17 cellular contexts compared by ENCODE assay signal in the genomic region with DNA sequence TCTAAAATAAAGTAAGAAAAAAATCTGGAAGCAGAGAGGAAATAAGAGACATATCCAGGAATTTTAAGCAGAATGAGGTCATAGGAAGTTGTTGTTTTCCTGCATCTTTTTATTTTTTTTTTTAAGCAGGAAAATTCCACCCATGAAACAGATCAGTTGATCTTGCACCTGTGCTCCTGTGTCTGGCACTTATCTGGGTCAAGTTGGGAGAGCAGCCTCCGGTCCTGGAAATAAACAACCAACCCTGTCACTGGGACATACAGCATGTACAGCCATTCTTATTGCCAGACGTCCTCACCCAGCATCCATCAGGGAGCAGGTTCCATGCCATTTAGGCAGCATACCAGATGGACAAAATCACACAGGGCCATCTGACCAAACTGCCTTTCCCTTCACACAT.
"Had no signal": no experiment of that assay in that cellular context is flagged by ENCODE, and none has a peak within 500 bp of the region (broad histone marks: within the 10 kb centered on the region; RNA-seq: fewer than 3 reads in every experiment).

No MANE protein-coding gene starts in this region.

- ATAC-seq: activated CD4-positive, CD25-positive, alpha-beta regulatory T cell treated with anti-CD3 and anti-CD28 coated beads, Interleukin-2, amount 50 U/mL, for 24 hours; activated CD8-positive, alpha-beta memory T cell treated with anti-CD3 and anti-CD28 coated beads, Interleukin-2, amount 10 ng/mL, durations not matched to agents 7 days and 5 days; foreskin keratinocyte had no signal

- H3K27me3 Mint-ChIP-seq: activated CD8-positive, alpha-beta memory T cell treated with anti-CD3 and anti-CD28 coated beads, Interleukin-2, amount 10 ng/mL, durations not matched to agents 7 days and 5 days; activated naive CD4-positive, alpha-beta T cell treated with anti-CD3 and anti-CD28 coated beads, Interleukin-2, amount 10 ng/mL, durations not matched to agents 7 days and 5 days; naive B cell had no signal

- H3K27me3 ChIP-seq: foreskin keratinocyte, neural progenitor cell, ovary, transverse colon, vagina had no signal

- H3K4me3 Mint-ChIP-seq: activated CD8-positive, alpha-beta memory T cell treated with anti-CD3 and anti-CD28 coated beads, Interleukin-2, amount 10 ng/mL, durations not matched to agents 7 days and 5 days; activated naive CD4-positive, alpha-beta T cell treated with anti-CD3 and anti-CD28 coated beads, Interleukin-2, amount 10 ng/mL, durations not matched to agents 7 days and 5 days; immature natural killer cell; naive B cell; neural progenitor cell had no signal

- H3K36me3 Mint-ChIP-seq: activated CD8-positive, alpha-beta memory T cell treated with anti-CD3 and anti-CD28 coated beads, Interleukin-2, amount 10 ng/mL, durations not matched to agents 7 days and 5 days; naive B cell; neural progenitor cell had no signal

- H3K36me3 ChIP-seq: neural progenitor cell, ovary, transverse colon, vagina had no signal

- H3K4me3 ChIP-seq: lung, neural progenitor cell, ovary, transverse colon, vagina had no signal

- H3K27ac Mint-ChIP-seq: activated CD8-positive, alpha-beta memory T cell treated with anti-CD3 and anti-CD28 coated beads, Interleukin-2, amount 10 ng/mL, durations not matched to agents 7 days and 5 days; activated naive CD4-positive, alpha-beta T cell treated with anti-CD3 and anti-CD28 coated beads, Interleukin-2, amount 10 ng/mL, durations not matched to agents 7 days and 5 days; activated T-helper 2 cell treated with anti-CD3 and anti-CD28 coated beads, Interferon-gamma antibody, Interleukin-2, Interleukin-4, amounts not matched to agents 10 μg/mL and 5 μg/mL and 100 μg/mL, durations not matched to agents 14 hours and 24 hours and 36 hours; neural progenitor cell had no signal

- H3K9ac ChIP-seq: neural progenitor cell had no signal

- H3K4me2 ChIP-seq: neural progenitor cell had no signal

- H3K9me3 ChIP-seq: ovary, transverse colon, vagina had no signal

- H3K27ac ChIP-seq: foreskin keratinocyte, neural progenitor cell, ovary, transverse colon, vagina had no signal

- H3K4me1 ChIP-seq: foreskin keratinocyte, neural progenitor cell had no signal

- H3K9me3 Mint-ChIP-seq: immature natural killer cell, naive B cell had no signal

- H2AFZ ChIP-seq: neural progenitor cell had no signal

- DNase-seq: activated CD8-positive, alpha-beta memory T cell treated with anti-CD3 and anti-CD28 coated beads, Interleukin-2, amount 10 ng/mL, durations not matched to agents 7 days and 5 days; activated naive CD4-positive, alpha-beta T cell treated with anti-CD3 and anti-CD28 coated beads, Interleukin-2, amount 10 ng/mL, durations not matched to agents 7 days and 5 days; activated T-cell treated with anti-CD3 and anti-CD28 coated beads, Interleukin-2, amount 50 U/mL, for 1 hour; foreskin keratinocyte; head of caudate nucleus; immature natural killer cell; naive B cell; ovary; stimulated activated CD4-positive, alpha-beta T cell treated with anti-CD3 and anti-CD28 coated beads, Interleukin-2, amount 100 ng/mL, for 48 hours; stimulated activated naive CD4-positive, alpha-beta T cell; SW 1271; transverse colon had no signal
